29 cellular contexts compared by ENCODE assay signal in the genomic region with DNA sequence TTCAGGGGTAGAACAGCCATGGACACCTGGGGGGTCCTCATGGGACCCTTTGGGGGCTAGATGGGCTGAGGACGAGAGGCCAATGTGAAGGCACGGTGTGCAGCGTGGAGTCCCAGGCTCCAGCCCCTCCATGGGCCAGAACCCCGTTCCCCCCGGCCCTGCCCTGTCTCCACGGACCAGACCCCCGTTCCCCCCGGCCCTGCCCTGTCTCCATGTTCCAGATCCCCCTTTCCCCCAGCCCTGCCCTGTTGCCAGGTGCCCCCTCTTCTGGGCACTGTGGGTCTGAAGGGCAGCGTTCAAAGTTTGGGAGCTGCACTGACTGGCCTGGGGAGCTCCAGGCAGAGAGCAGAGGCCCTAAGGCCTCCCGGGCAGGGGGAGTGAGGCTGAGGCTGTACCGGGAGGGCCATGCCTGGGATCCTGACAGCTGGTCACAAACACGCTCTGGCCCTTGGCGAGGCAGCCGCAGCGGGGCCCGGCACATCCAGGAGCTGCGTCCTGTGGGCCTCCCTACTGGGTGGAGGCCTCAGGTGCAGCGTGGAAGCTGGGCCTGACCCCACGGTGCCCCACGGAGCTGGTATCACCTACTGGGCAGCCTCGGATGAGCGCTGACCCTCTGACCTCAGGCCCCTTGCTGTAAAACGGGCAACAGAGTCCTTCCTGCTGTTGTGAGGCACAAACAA. TPM values are rescaled to one million over a fixed set of nuclear protein-coding genes. Genes with fewer than 3 reads are reported as not detected.
"Had no signal": no experiment of that assay in that cellular context is flagged by ENCODE, and none has a peak within 500 bp of the region (broad histone marks: within the 10 kb centered on the region; RNA-seq: fewer than 3 reads in every experiment).

No MANE protein-coding gene starts in this region.

- H3K27me3 ChIP-seq: brain microvascular endothelial cell, esophagus squamous epithelium had no signal

- H3K9me3 ChIP-seq: esophagus squamous epithelium, gastroesophageal sphincter had no signal

- H3K4me3 Mint-ChIP-seq: activated CD4-positive, alpha-beta memory T cell treated with anti-CD3 and anti-CD28 coated beads, Interleukin-2, amount 10 ng/mL, durations not matched to agents 7 days and 5 days; activated CD4-positive, alpha-beta T cell treated with anti-CD3 and anti-CD28 coated beads, Interleukin-2, amount 10 ng/mL, durations not matched to agents 7 days and 5 days; activated naive CD4-positive, alpha-beta T cell treated with anti-CD3 and anti-CD28 coated beads, Interleukin-2, amount 10 ng/mL, durations not matched to agents 7 days and 5 days; activated naive CD8-positive, alpha-beta T cell treated with anti-CD3 and anti-CD28 coated beads, Interleukin-2, amount 10 ng/mL, durations not matched to agents 7 days and 5 days; activated T-cell treated with anti-CD3 and anti-CD28 coated beads, Interleukin-2, amount 50 U/mL, for 24 hours; activated T-cell treated with anti-CD3 and anti-CD28 coated beads, Interleukin-2, amount 50 U/mL, for 72 hours; central memory CD8-positive, alpha-beta T cell had no signal

- H3K4me3 ChIP-seq: esophagus squamous epithelium, gastroesophageal sphincter had no signal

- ATAC-seq: effector memory CD8-positive, alpha-beta T cell; gastroesophageal sphincter had no signal

- H3K36me3 Mint-ChIP-seq: activated naive CD4-positive, alpha-beta T cell treated with anti-CD3 and anti-CD28 coated beads, Interleukin-2, amount 50 U/mL, for 72 hours had no signal

- DNase-seq: activated CD4-positive, alpha-beta memory T cell treated with anti-CD3 and anti-CD28 coated beads, Interleukin-2, amount 10 ng/mL, durations not matched to agents 7 days and 5 days; activated CD4-positive, alpha-beta T cell treated with anti-CD3 and anti-CD28 coated beads for 1 hour; activated CD4-positive, alpha-beta T cell treated with anti-CD3 and anti-CD28 coated beads for 4 hours; activated CD4-positive, alpha-beta T cell treated with anti-CD3 and anti-CD28 coated beads, Interleukin-2, amount 10 ng/mL, durations not matched to agents 7 days and 5 days; activated CD4-positive, alpha-beta T cell treated with anti-CD3 and anti-CD28 coated beads, Interleukin-2, amount 50 U/mL, for 4 hours; activated CD4-positive, CD25-positive, alpha-beta regulatory T cell; activated CD8-positive, alpha-beta memory T cell treated with anti-CD3 and anti-CD28 coated beads, Interleukin-2, amount 50 U/mL, for 48 hours; activated gamma-delta T cell; activated naive CD4-positive, alpha-beta T cell; activated naive CD4-positive, alpha-beta T cell treated with anti-CD3 and anti-CD28 coated beads, Interleukin-2, amount 10 ng/mL, durations not matched to agents 7 days and 5 days; activated naive CD8-positive, alpha-beta T cell treated with anti-CD3 and anti-CD28 coated beads, Interleukin-2, amount 10 ng/mL, durations not matched to agents 7 days and 5 days; activated T-cell treated with anti-CD3 and anti-CD28 coated beads for 4 hours; activated T-cell treated with anti-CD3 and anti-CD28 coated beads, Interleukin-2, amount 50 U/mL, for 24 hours; activated T-cell treated with anti-CD3 and anti-CD28 coated beads, Interleukin-2, amount 50 U/mL, for 72 hours; amniotic stem cell; anterior cingulate cortex; brain microvascular endothelial cell; cortex of kidney; dermis blood vessel endothelial cell; effector CD4-positive, alpha-beta T cell; effector memory CD8-positive, alpha-beta T cell; esophagus squamous epithelium; foreskin melanocyte; T-helper 2 cell had no signal

- H3K27ac Mint-ChIP-seq: activated CD4-positive, alpha-beta memory T cell treated with anti-CD3 and anti-CD28 coated beads, Interleukin-2, amount 10 ng/mL, durations not matched to agents 7 days and 5 days; activated CD4-positive, alpha-beta T cell treated with anti-CD3 and anti-CD28 coated beads, Interleukin-2, amount 10 ng/mL, durations not matched to agents 7 days and 5 days; activated naive CD4-positive, alpha-beta T cell treated with anti-CD3 and anti-CD28 coated beads, Interleukin-2, amount 10 ng/mL, durations not matched to agents 7 days and 5 days; activated naive CD4-positive, alpha-beta T cell treated with anti-CD3 and anti-CD28 coated beads, Interleukin-2, amount 50 U/mL, for 72 hours; activated naive CD8-positive, alpha-beta T cell treated with anti-CD3 and anti-CD28 coated beads, Interleukin-2, amount 10 ng/mL, durations not matched to agents 7 days and 5 days; activated T-cell treated with anti-CD3 and anti-CD28 coated beads, Interleukin-2, amount 50 U/mL, for 24 hours; activated T-cell treated with anti-CD3 and anti-CD28 coated beads, Interleukin-2, amount 50 U/mL, for 72 hours had no signal

- H3K27ac ChIP-seq: brain microvascular endothelial cell, epithelial cell of prostate, esophagus squamous epithelium, gastroesophageal sphincter had no signal

- H3K27me3 Mint-ChIP-seq: activated CD4-positive, alpha-beta memory T cell treated with anti-CD3 and anti-CD28 coated beads, Interleukin-2, amount 10 ng/mL, durations not matched to agents 7 days and 5 days; activated CD4-positive, alpha-beta T cell treated with anti-CD3 and anti-CD28 coated beads, Interleukin-2, amount 10 ng/mL, durations not matched to agents 7 days and 5 days; activated naive CD4-positive, alpha-beta T cell treated with anti-CD3 and anti-CD28 coated beads, Interleukin-2, amount 10 ng/mL, durations not matched to agents 7 days and 5 days; activated naive CD8-positive, alpha-beta T cell treated with anti-CD3 and anti-CD28 coated beads, Interleukin-2, amount 10 ng/mL, durations not matched to agents 7 days and 5 days; activated T-cell treated with anti-CD3 and anti-CD28 coated beads, Interleukin-2, amount 50 U/mL, for 24 hours; central memory CD8-positive, alpha-beta T cell; effector memory CD8-positive, alpha-beta T cell had no signal

- H3K9me3 Mint-ChIP-seq: activated CD4-positive, alpha-beta memory T cell treated with anti-CD3 and anti-CD28 coated beads, Interleukin-2, amount 10 ng/mL, durations not matched to agents 7 days and 5 days; activated CD4-positive, alpha-beta T cell treated with anti-CD3 and anti-CD28 coated beads, Interleukin-2, amount 10 ng/mL, durations not matched to agents 7 days and 5 days; activated naive CD4-positive, alpha-beta T cell treated with anti-CD3 and anti-CD28 coated beads, Interleukin-2, amount 10 ng/mL, durations not matched to agents 7 days and 5 days; activated naive CD4-positive, alpha-beta T cell treated with anti-CD3 and anti-CD28 coated beads, Interleukin-2, amount 50 U/mL, for 72 hours; activated naive CD8-positive, alpha-beta T cell treated with anti-CD3 and anti-CD28 coated beads, Interleukin-2, amount 10 ng/mL, durations not matched to agents 7 days and 5 days; activated T-cell treated with anti-CD3 and anti-CD28 coated beads, Interleukin-2, amount 50 U/mL, for 24 hours; activated T-cell treated with anti-CD3 and anti-CD28 coated beads, Interleukin-2, amount 50 U/mL, for 72 hours; central memory CD8-positive, alpha-beta T cell; effector memory CD8-positive, alpha-beta T cell had no signal

- H3K4me1 Mint-ChIP-seq: activated CD4-positive, alpha-beta memory T cell treated with anti-CD3 and anti-CD28 coated beads, Interleukin-2, amount 10 ng/mL, durations not matched to agents 7 days and 5 days; activated CD4-positive, alpha-beta T cell treated with anti-CD3 and anti-CD28 coated beads, Interleukin-2, amount 10 ng/mL, durations not matched to agents 7 days and 5 days; activated naive CD4-positive, alpha-beta T cell treated with anti-CD3 and anti-CD28 coated beads, Interleukin-2, amount 10 ng/mL, durations not matched to agents 7 days and 5 days; activated naive CD8-positive, alpha-beta T cell treated with anti-CD3 and anti-CD28 coated beads, Interleukin-2, amount 10 ng/mL, durations not matched to agents 7 days and 5 days; central memory CD8-positive, alpha-beta T cell had no signal

RNA-seq across cellular contexts. Expression of a gene that starts 28.7 kb away (rescaled TPM):
- total RNA-seq: activated naive CD4-positive, alpha-beta T cell treated with anti-CD3 and anti-CD28 coated beads, Interleukin-2, amount 50 U/mL, for 72 hours; activated T-cell treated with anti-CD3 and anti-CD28 coated beads, Interleukin-2, amount 50 U/mL, for 72 hours; dermis blood vessel endothelial cell; endothelial cell of umbilical vein; esophagus squamous epithelium; gastroesophageal sphincter had no signal
